ENCODE assay signal across 13 cellular contexts in the genomic region with DNA sequence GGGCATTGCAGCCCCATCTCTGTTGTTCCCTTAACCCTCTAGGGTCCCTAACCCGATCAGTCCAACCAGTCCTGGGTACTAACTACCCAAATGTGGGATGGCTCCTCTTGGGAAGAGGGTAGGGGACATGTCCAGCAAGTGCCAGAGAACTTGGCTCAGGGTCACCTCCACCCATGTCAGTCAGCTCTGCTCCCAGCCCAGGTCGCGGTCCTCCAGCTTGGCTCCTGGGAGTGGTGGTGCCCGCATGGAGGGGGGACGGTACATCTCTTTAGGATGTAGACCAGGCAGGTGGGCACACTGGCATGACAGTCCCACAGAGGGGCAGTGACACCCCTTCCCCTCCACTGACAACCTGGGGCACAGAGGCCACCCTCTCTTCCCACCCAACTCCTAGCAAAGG. TPM values are rescaled to one million over a fixed set of nuclear protein-coding genes. Genes with fewer than 3 reads are reported as not detected.
DNase-seq lines count a peak whose midpoint lies in the region; FAIRE-seq and TF ChIP-seq lines count a peak whose summit lies in the region.
"Had no signal": no experiment of that assay in that cellular context is flagged by ENCODE, and none has a peak within 500 bp of the region (broad histone marks: within the 10 kb centered on the region; RNA-seq: fewer than 3 reads in every experiment).

No MANE protein-coding gene starts in this region.

- H3K4me1 Mint-ChIP-seq in CD14-positive monocyte (peaks cover 33% of the 10 kb centered on the region), progenitor cell of endocrine pancreas (ENCODE audit: low read depth) (peaks cover 22% of the 10 kb centered on the region)

- intact Hi-C loops in CD14-positive monocyte (cut with micrococcal nuclease) (no loop called here), endothelial cell of umbilical vein (cut with micrococcal nuclease) (no loop called here)

- no peak for TF ChIP-seq CTCF in CD14-positive monocyte (IDR thresholded peaks at IDR 0.05)
- TF ChIP-seq CTCF in endothelial cell of umbilical vein (IDR thresholded peaks at IDR 0.05; ENCODE audit: extremely low read depth in 1 of 2, insufficient read depth in 1 of 2, low read depth in 1 of 2, low read length in 2 of 2), result no peak
- TF ChIP-seq CTCF in progenitor cell of endocrine pancreas (IDR thresholded peaks at IDR 0.05; ENCODE audit: unreplicated experiment), result no peak

- WGBS in HUES64, result 98% methylated on average over 5 of the region's 5 CpGs

- H3K4me3 ChIP-seq in HUES64 (ENCODE audit: low read length) (no peak overlapping the region), endothelial cell of umbilical vein (replicated peaks in 1 of 3; ENCODE audit: insufficient read depth in 1 of 3, low read depth in 1 of 3, low read length in 3 of 3) (no peak overlapping the region)
- H3K4me3 ChIP-seq: heart right ventricle, pancreas had no signal

- H3K9ac ChIP-seq in HUES64 (ENCODE audit: low read depth, low read length) (no peak overlapping the region), endothelial cell of umbilical vein (replicated peaks; ENCODE audit: extremely low read depth, insufficient read depth, low read length) (no peak overlapping the region)

- dilution Hi-C loops in endothelial cell of umbilical vein (cut with MboI; ENCODE audit: extremely low pct_ligation_motif_present, low sequenced_read_pairs), result no loop called here

- H3K27me3 Mint-ChIP-seq in CD14-positive monocyte (ENCODE audit: low read depth in 3 of 3) (no peaks in the 10 kb centered on the region), progenitor cell of endocrine pancreas (no peaks in the 10 kb centered on the region)
- H3K27me3 Mint-ChIP-seq: activated T-helper 17 cell treated with anti-CD3 and anti-CD28 coated beads, Interleukin-2, amount 50 U/mL, for 72 hours had no signal

- no peak for DNase-seq in CD14-positive monocyte (ENCODE audit: low spot score)
- no peak for DNase-seq in endothelial cell of umbilical vein (ENCODE audit: low read depth, low spot score)
- DNase-seq in progenitor cell of endocrine pancreas (ENCODE audit: low spot score, unreplicated experiment), result no peak
- no peak for DNase-seq in activated CD8-positive, alpha-beta memory T cell treated with anti-CD3 and anti-CD28 coated beads for 24 hours
- no peak for DNase-seq in islet precursor cell
- no peak for DNase-seq in OCI-M2 (lab: John Stamatoyannopoulos, UW; ENCODE audit: unreplicated experiment)
- DNase-seq in NCI-H2107 treated with DMSO at 0.1 percent for 48 hours (lab: John Stamatoyannopoulos, UW; ENCODE audit: unreplicated experiment), result no peak
- DNase-seq: BE2C, heart right ventricle, pancreas had no signal

- H3K9me3 ChIP-seq in HUES64 (ENCODE audit: insufficient read depth, low read depth, low read length) (no peaks in the 10 kb centered on the region), endothelial cell of umbilical vein (replicated peaks; ENCODE audit: control insufficient read depth, insufficient read depth, low read length) (no peaks in the 10 kb centered on the region)
- H3K9me3 ChIP-seq: BE2C, heart right ventricle, pancreas had no signal

- H3K79me2 ChIP-seq in endothelial cell of umbilical vein (ENCODE audit: control insufficient read depth, insufficient read depth, low read length), result peaks cover 16% of the 10 kb centered on the region

- peaks cover 60% of the 10 kb centered on the region for H3K36me3 ChIP-seq in HUES64 (ENCODE audit: insufficient read depth, low read length)
- H3K36me3 ChIP-seq in endothelial cell of umbilical vein (ENCODE audit: control insufficient read depth in 2 of 2, extremely low read depth in 1 of 2, insufficient read depth in 2 of 2, low read length in 2 of 2), result peaks cover 11 to 48% of the 10 kb centered on the region in 2 experiments

- peak overlapping the region in 5 of 7 donors; percentile 37 to 82 (median 60) for H3K27ac Mint-ChIP-seq in CD14-positive monocyte
- peak overlapping the region; percentile 91 for H3K27ac Mint-ChIP-seq in progenitor cell of endocrine pancreas
- H3K27ac Mint-ChIP-seq: activated T-helper 17 cell treated with anti-CD3 and anti-CD28 coated beads, Interleukin-2, amount 50 U/mL, for 72 hours had no signal

- H3K4me2 ChIP-seq in endothelial cell of umbilical vein (ENCODE audit: insufficient read depth, low read length), result no peak overlapping the region

- no peak overlapping the region for H2AFZ ChIP-seq in endothelial cell of umbilical vein (ENCODE audit: low read depth, low read length)

- H3K9me1 ChIP-seq in endothelial cell of umbilical vein (replicated peaks; ENCODE audit: control insufficient read depth, extremely low read depth, insufficient read depth, low read length), result no peaks in the 10 kb centered on the region

- H4K20me1 ChIP-seq in endothelial cell of umbilical vein (replicated peaks; ENCODE audit: control insufficient read depth, extremely low read depth, insufficient read depth, low read length), result no peaks in the 10 kb centered on the region

- no peak for FAIRE-seq in endothelial cell of umbilical vein (lab: Jason Lieb, UNC)
- FAIRE-seq: GM18507, pancreas had no signal

- H3K9me3 Mint-ChIP-seq in CD14-positive monocyte (no peaks in the 10 kb centered on the region), progenitor cell of endocrine pancreas (ENCODE audit: low read depth) (no peaks in the 10 kb centered on the region)
- H3K9me3 Mint-ChIP-seq: activated T-helper 17 cell treated with anti-CD3 and anti-CD28 coated beads, Interleukin-2, amount 50 U/mL, for 72 hours had no signal

- no peak overlapping the region for H3K4me3 Mint-ChIP-seq in CD14-positive monocyte
- H3K4me3 Mint-ChIP-seq in progenitor cell of endocrine pancreas (ENCODE audit: low read depth), result no peak overlapping the region
- H3K4me3 Mint-ChIP-seq: activated T-helper 17 cell treated with anti-CD3 and anti-CD28 coated beads, Interleukin-2, amount 50 U/mL, for 72 hours had no signal

- CTCF ChIA-PET in endothelial cell of umbilical vein (lab: Charles Lee), result interaction anchor here (1.0 kb wide), 1 partner anchor 11 kb away, joined by 3 read pairs; no protein-coding TSS in a partner anchor

- TF ChIP-seq POLR2A in endothelial cell of umbilical vein (IDR thresholded peaks at IDR 0.05; ENCODE audit: low read depth, low read length), result no peak

- H3K27me3 ChIP-seq in HUES64 (ENCODE audit: insufficient read depth, low read length) (no peaks in the 10 kb centered on the region), endothelial cell of umbilical vein (ENCODE audit: control insufficient read depth in 2 of 2, insufficient read depth in 2 of 2, low read length in 2 of 2) (no peaks in the 10 kb centered on the region)
- H3K27me3 ChIP-seq: BE2C, heart right ventricle, pancreas had no signal

- TSS peak; percentile 6 for BruUV-seq in endothelial cell of umbilical vein (replicated peaks; lab: Mats Ljungman, UMichigan)

- H3K4me1 ChIP-seq in HUES64 (ENCODE audit: insufficient read depth, low read length), result peaks cover 14% of the 10 kb centered on the region
- H3K4me1 ChIP-seq in endothelial cell of umbilical vein (ENCODE audit: control insufficient read depth, extremely low read depth, insufficient read depth, low read length), result peaks cover 10% of the 10 kb centered on the region
- H3K4me1 ChIP-seq: BE2C had no signal

- POLR2A ChIA-PET in endothelial cell of umbilical vein (lab: Charles Lee), result no interaction called here

- H3K27ac ChIP-seq in HUES64 (ENCODE audit: low read depth, low read length) (peak overlapping the region; percentile 34), endothelial cell of umbilical vein (ENCODE audit: insufficient read depth, low read depth, low read length) (no peak overlapping the region)
- H3K27ac ChIP-seq: pancreas had no signal

- peaks cover 64 to 82% of the 10 kb centered on the region in 2 donors for H3K36me3 Mint-ChIP-seq in CD14-positive monocyte
- peaks cover 20% of the 10 kb centered on the region for H3K36me3 Mint-ChIP-seq in progenitor cell of endocrine pancreas (ENCODE audit: insufficient read depth)

RNA-seq across cellular contexts. Expression of a gene that starts 6.0 kb away (rescaled TPM):
- polyA plus RNA-seq in CD14-positive monocyte (10 to 100 TPM; 41.3 to 41.7 TPM), endothelial cell of umbilical vein (72.5 and 80.0 TPM in 2 replicates)
- 17.6 TPM for polyA plus RNA-seq in HUES64 (2013, experiment 1 of 2)
- 16.2 TPM for polyA plus RNA-seq in HUES64 (2013, experiment 2 of 2)
- total RNA-seq in endothelial cell of umbilical vein (39.5 and 43.6 TPM in 2 replicates), progenitor cell of endocrine pancreas (48.5 and 50.3 TPM in 2 replicates)
- polyA plus RNA-seq in endothelial cell of umbilical vein (2011; cell fraction: cytosol; rRNA removed), result 50.3 and 55.3 TPM in 2 replicates
- polyA plus RNA-seq in endothelial cell of umbilical vein (2011; cell fraction: nucleus; rRNA removed), result 150 and 171 TPM in 2 replicates
- polyA plus RNA-seq in endothelial cell of umbilical vein (2012), result 32.2 and 40.6 TPM in 2 replicates
- polyA minus RNA-seq in endothelial cell of umbilical vein, result 48.4 and 54.9 TPM in 2 replicates
- 11.1 TPM for polyA minus RNA-seq in endothelial cell of umbilical vein (2011; cell fraction: cytosol; rRNA and poly(A)+ RNA removed)
- polyA minus RNA-seq in endothelial cell of umbilical vein (2011; cell fraction: nucleus; rRNA and poly(A)+ RNA removed), result 18.8 and 24.1 TPM in 2 replicates

RNA-seq across cellular contexts. Expression of a gene that starts 6.9 kb away (rescaled TPM):
- polyA plus RNA-seq in CD14-positive monocyte (1 to 10 TPM; 8.5 to 9.9 TPM), endothelial cell of umbilical vein (50.7 and 61.3 TPM in 2 replicates)
- 63.7 TPM for polyA plus RNA-seq in HUES64 (2013, experiment 1 of 2)
- 69.1 TPM for polyA plus RNA-seq in HUES64 (2013, experiment 2 of 2)
- total RNA-seq in endothelial cell of umbilical vein (82.5 and 102 TPM in 2 replicates), progenitor cell of endocrine pancreas (117 and 135 TPM in 2 replicates)
- polyA plus RNA-seq in endothelial cell of umbilical vein (2011; cell fraction: cytosol; rRNA removed), result 54.4 and 57.8 TPM in 2 replicates
- 139 and 153 TPM in 2 replicates for polyA plus RNA-seq in endothelial cell of umbilical vein (2011; cell fraction: nucleus; rRNA removed)
- 47.6 and 49.1 TPM in 2 replicates for polyA plus RNA-seq in endothelial cell of umbilical vein (2012)
- polyA minus RNA-seq in endothelial cell of umbilical vein, result 74.9 and 97.1 TPM in 2 replicates
- 18.7 TPM for polyA minus RNA-seq in endothelial cell of umbilical vein (2011; cell fraction: cytosol; rRNA and poly(A)+ RNA removed)
- 36.1 and 38.2 TPM in 2 replicates for polyA minus RNA-seq in endothelial cell of umbilical vein (2011; cell fraction: nucleus; rRNA and poly(A)+ RNA removed)

RNA-seq across cellular contexts. Expression of a gene that starts 22.2 kb away (rescaled TPM):
- not detected for polyA plus RNA-seq in CD14-positive monocyte
- not detected for polyA plus RNA-seq in HUES64 (2013, experiment 1 of 2)
- not detected for polyA plus RNA-seq in HUES64 (2013, experiment 2 of 2)
- total RNA-seq in endothelial cell of umbilical vein, result not detected in 2 replicates
- not detected in 2 replicates for polyA plus RNA-seq in endothelial cell of umbilical vein
- polyA plus RNA-seq in endothelial cell of umbilical vein (2011; cell fraction: cytosol; rRNA removed), result not detected in 2 replicates
- 0.17 and 0.20 TPM in 2 replicates for polyA plus RNA-seq in endothelial cell of umbilical vein (2011; cell fraction: nucleus; rRNA removed)
- polyA plus RNA-seq in endothelial cell of umbilical vein (2012), result 0.65 and 0.96 TPM in 2 replicates
- polyA minus RNA-seq in endothelial cell of umbilical vein, result not detected in 2 replicates
- not detected for polyA minus RNA-seq in endothelial cell of umbilical vein (2011; cell fraction: cytosol; rRNA and poly(A)+ RNA removed)
- polyA minus RNA-seq in endothelial cell of umbilical vein (2011; cell fraction: nucleus; rRNA and poly(A)+ RNA removed), result 0.24 TPM in 1 of 2 replicates, not detected in the other
- total RNA-seq in progenitor cell of endocrine pancreas, result 0.49 and 0.89 TPM in 2 replicates

RNA-seq across cellular contexts. Expression of a gene that starts 26.7 kb away (rescaled TPM):
- polyA plus RNA-seq in CD14-positive monocyte, result 10 to 100 TPM in 1 of 2 donors, 1 to 10 TPM in 1; 6.0 to 12.5 TPM
- polyA plus RNA-seq in HUES64 (2013, experiment 1 of 2), result 78.3 TPM
- 65.2 TPM for polyA plus RNA-seq in HUES64 (2013, experiment 2 of 2)
- total RNA-seq in endothelial cell of umbilical vein, result 74.3 and 84.7 TPM in 2 replicates
- 10.8 and 14.7 TPM in 2 replicates for polyA plus RNA-seq in endothelial cell of umbilical vein
- 28.1 and 28.3 TPM in 2 replicates for polyA plus RNA-seq in endothelial cell of umbilical vein (2011; cell fraction: cytosol; rRNA removed)
- 48.7 and 49.3 TPM in 2 replicates for polyA plus RNA-seq in endothelial cell of umbilical vein (2011; cell fraction: nucleus; rRNA removed)
- polyA plus RNA-seq in endothelial cell of umbilical vein (2012), result 47.1 and 56.1 TPM in 2 replicates
- polyA minus RNA-seq in endothelial cell of umbilical vein, result 23.8 and 24.3 TPM in 2 replicates
- 28.3 TPM for polyA minus RNA-seq in endothelial cell of umbilical vein (2011; cell fraction: cytosol; rRNA and poly(A)+ RNA removed)
- 17.2 and 26.2 TPM in 2 replicates for polyA minus RNA-seq in endothelial cell of umbilical vein (2011; cell fraction: nucleus; rRNA and poly(A)+ RNA removed)
- total RNA-seq in progenitor cell of endocrine pancreas, result 94.2 and 100 TPM in 2 replicates

RNA-seq across cellular contexts. Expression of a gene that starts 51.0 kb away (rescaled TPM):
- under 1 TPM; 0.17 to 0.20 TPM for polyA plus RNA-seq in CD14-positive monocyte
- 11.3 TPM for polyA plus RNA-seq in HUES64 (2013, experiment 1 of 2)
- 12.7 TPM for polyA plus RNA-seq in HUES64 (2013, experiment 2 of 2)
- 9.0 and 10.1 TPM in 2 replicates for total RNA-seq in endothelial cell of umbilical vein
- polyA plus RNA-seq in endothelial cell of umbilical vein, result 6.9 and 7.0 TPM in 2 replicates
- 5.0 and 5.5 TPM in 2 replicates for polyA plus RNA-seq in endothelial cell of umbilical vein (2011; cell fraction: cytosol; rRNA removed)
- 9.7 and 14.6 TPM in 2 replicates for polyA plus RNA-seq in endothelial cell of umbilical vein (2011; cell fraction: nucleus; rRNA removed)
- polyA plus RNA-seq in endothelial cell of umbilical vein (2012), result 2.6 and 5.1 TPM in 2 replicates
- polyA minus RNA-seq in endothelial cell of umbilical vein, result 6.5 and 12.4 TPM in 2 replicates
- polyA minus RNA-seq in endothelial cell of umbilical vein (2011; cell fraction: cytosol; rRNA and poly(A)+ RNA removed), result 12.6 TPM
- 4.3 and 5.4 TPM in 2 replicates for polyA minus RNA-seq in endothelial cell of umbilical vein (2011; cell fraction: nucleus; rRNA and poly(A)+ RNA removed)
- 10.1 and 12.8 TPM in 2 replicates for total RNA-seq in progenitor cell of endocrine pancreas
